13 cellular contexts compared by ENCODE assay signal in the genomic region with DNA sequence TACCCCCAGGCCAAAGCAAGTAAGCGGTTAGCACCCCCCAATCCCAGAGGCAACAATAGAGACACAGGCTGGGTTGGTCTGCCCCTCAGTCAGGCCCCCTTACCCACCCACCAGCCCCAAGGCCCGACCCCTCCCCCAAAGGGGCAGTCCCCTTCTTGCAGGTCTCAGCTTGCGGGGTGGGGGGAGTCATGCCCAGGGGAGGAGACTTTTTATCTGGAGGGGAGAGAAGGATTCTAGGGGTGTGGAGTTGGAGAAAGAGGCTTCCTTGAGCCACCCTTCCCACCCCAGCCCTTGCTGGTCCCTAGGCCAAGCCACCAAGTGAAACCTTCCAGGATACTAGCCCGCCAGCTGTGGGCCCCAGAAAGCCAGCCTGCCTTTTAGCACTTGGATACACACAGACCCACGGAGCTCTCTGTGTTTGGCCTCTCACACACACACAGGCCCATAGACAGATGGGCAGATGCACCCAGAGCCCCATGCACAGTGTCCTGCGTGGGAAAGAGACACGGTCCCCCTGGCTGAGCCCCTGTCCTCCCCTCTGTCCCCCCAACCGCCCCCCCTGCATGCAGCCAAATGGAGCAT. TPM values are rescaled to one million over a fixed set of nuclear protein-coding genes. Genes with fewer than 3 reads are reported as not detected.
A peak's percentile ranks its signal among the peaks of the same experiment; 100 is the strongest.
DNase-seq lines count a peak whose midpoint lies in the region; ATAC-seq, FAIRE-seq and TF ChIP-seq lines count a peak whose summit lies in the region.
"Had no signal": no experiment of that assay in that cellular context is flagged by ENCODE, and none has a peak within 500 bp of the region (broad histone marks: within the 10 kb centered on the region; RNA-seq: fewer than 3 reads in every experiment).

No MANE protein-coding gene starts in this region.

- H3K9me3 Mint-ChIP-seq in activated naive CD4-positive, alpha-beta T cell treated with anti-CD3 and anti-CD28 coated beads, Interleukin-2, amount 50 U/mL, for 24 hours, result no peaks in the 10 kb centered on the region
- H3K9me3 Mint-ChIP-seq in WTC11 (peaks cover 7% of the 10 kb centered on the region), immature natural killer cell (no peaks in the 10 kb centered on the region)
- H3K9me3 Mint-ChIP-seq in stimulated activated naive B cell treated with anti-CD40 and anti-IgM and Interleukin-4, amounts not matched to agents 10 μg/mL and 1 μg/mL and 100 μg/mL, for 72 hours, result peaks cover 0 to 3% of the 10 kb centered on the region in 2 donors

- no peak overlapping the region for H3K27ac Mint-ChIP-seq in activated naive CD4-positive, alpha-beta T cell treated with anti-CD3 and anti-CD28 coated beads, Interleukin-2, amount 50 U/mL, for 24 hours
- no peak overlapping the region for H3K27ac Mint-ChIP-seq in WTC11
- H3K27ac Mint-ChIP-seq in immature natural killer cell, result no peak overlapping the region
- H3K27ac Mint-ChIP-seq in stimulated activated naive B cell treated with anti-CD40 and anti-IgM and Interleukin-4, amounts not matched to agents 10 μg/mL and 1 μg/mL and 100 μg/mL, for 72 hours, result no peak overlapping the region

- ATAC-seq in WTC11 (peak; percentile 13), HG02610 (IDR thresholded peaks at IDR 0.05; ENCODE audit: unreplicated experiment) (no peak)
- ATAC-seq in stimulated activated naive B cell treated with anti-CD40 and anti-IgM and Interleukin-4, amounts not matched to agents 10 μg/mL and 1 μg/mL and 100 μg/mL, for 72 hours (replicated peaks), result no peak

- POLR2A ChIA-PET in WTC11 (lab: Charles Lee), result interaction anchor here (0.9 kb wide), 2 partner anchors 13 to 189 kb away, joined by 3 to 4 read pairs; no protein-coding TSS in a partner anchor

- CTCF ChIA-PET in WTC11 (lab: Charles Lee), result interaction anchor here (0.6 to 7.4 kb wide), 20 partner anchors 7 to 477 kb away, joined by 3 to 80 read pairs (median 6); a partner anchor contains a TSS

- no peak for DNase-seq in activated naive CD4-positive, alpha-beta T cell treated with Interleukin-2 at 50 U/mL for 16 hours
- DNase-seq in WTC11 (ENCODE audit: low spot score), result peak; percentile 54
- DNase-seq in immature natural killer cell, result no peak
- no peak for DNase-seq in stimulated activated naive B cell treated with anti-CD40 and anti-IgM and Interleukin-4, amounts not matched to agents 10 μg/mL and 1 μg/mL and 100 μg/mL, for 72 hours
- DNase-seq in G401 (ENCODE audit: low spot score), result no peak
- DNase-seq in GM12892 (ENCODE audit: insufficient read length), result no peak
- DNase-seq: esophagus squamous epithelium; stimulated activated CD4-positive, alpha-beta T cell treated with anti-CD3 and anti-CD28 coated beads, Interleukin-2, amount 100 ng/mL, for 48 hours had no signal

- TF ChIP-seq CTCF in WTC11 (IDR thresholded peaks at IDR 0.05), result peak; percentile 8; the same call in 1 of the 2 replicates

- H3K4me1 Mint-ChIP-seq in activated naive CD4-positive, alpha-beta T cell treated with anti-CD3 and anti-CD28 coated beads, Interleukin-2, amount 50 U/mL, for 24 hours, result peaks cover 9% of the 10 kb centered on the region
- H3K4me1 Mint-ChIP-seq in WTC11, result peaks cover 11% of the 10 kb centered on the region
- peaks cover 7 to 10% of the 10 kb centered on the region in 2 donors for H3K4me1 Mint-ChIP-seq in immature natural killer cell
- H3K4me1 Mint-ChIP-seq in stimulated activated naive B cell treated with anti-CD40 and anti-IgM and Interleukin-4, amounts not matched to agents 10 μg/mL and 1 μg/mL and 100 μg/mL, for 72 hours, result peaks cover 15 to 22% of the 10 kb centered on the region in 2 donors

- TF ChIP-seq POLR2A in GM12892 (IDR thresholded peaks at IDR 0.05; ENCODE audit: low read depth, low read length), result no peak

- peak overlapping the region; percentile 51 for H3K4me3 Mint-ChIP-seq in activated naive CD4-positive, alpha-beta T cell treated with anti-CD3 and anti-CD28 coated beads, Interleukin-2, amount 50 U/mL, for 24 hours
- H3K4me3 Mint-ChIP-seq in WTC11 (peak overlapping the region; percentile 79), immature natural killer cell (peak overlapping the region in 3 of 5 donors; percentile 58 to 74 (median 63))
- peak overlapping the region; percentile 59 to 73 for H3K4me3 Mint-ChIP-seq in stimulated activated naive B cell treated with anti-CD40 and anti-IgM and Interleukin-4, amounts not matched to agents 10 μg/mL and 1 μg/mL and 100 μg/mL, for 72 hours

- in situ Hi-C loops in G401 (cut with HindIII; ENCODE audit: low sequenced_read_pairs), result no loop called here

- no peak for FAIRE-seq in GM12892 (lab: Jason Lieb, UNC)
- FAIRE-seq: D721Med, H54 had no signal

- H3K36me3 Mint-ChIP-seq in activated naive CD4-positive, alpha-beta T cell treated with anti-CD3 and anti-CD28 coated beads, Interleukin-2, amount 50 U/mL, for 24 hours, result no peaks in the 10 kb centered on the region
- H3K36me3 Mint-ChIP-seq in WTC11 (no peaks in the 10 kb centered on the region), immature natural killer cell (no peaks in the 10 kb centered on the region)
- peaks cover 5 to 6% of the 10 kb centered on the region in 2 donors for H3K36me3 Mint-ChIP-seq in stimulated activated naive B cell treated with anti-CD40 and anti-IgM and Interleukin-4, amounts not matched to agents 10 μg/mL and 1 μg/mL and 100 μg/mL, for 72 hours

- H3K27me3 Mint-ChIP-seq in activated naive CD4-positive, alpha-beta T cell treated with anti-CD3 and anti-CD28 coated beads, Interleukin-2, amount 50 U/mL, for 24 hours, result peaks cover 43% of the 10 kb centered on the region
- H3K27me3 Mint-ChIP-seq in WTC11 (ENCODE audit: low read depth) (peaks cover 55% of the 10 kb centered on the region), immature natural killer cell (ENCODE audit: low read depth in 3 of 3) (peaks cover 12 to 29% (median 14%) of the 10 kb centered on the region in 3 donors)
- H3K27me3 Mint-ChIP-seq in stimulated activated naive B cell treated with anti-CD40 and anti-IgM and Interleukin-4, amounts not matched to agents 10 μg/mL and 1 μg/mL and 100 μg/mL, for 72 hours, result peaks cover 64 to 92% of the 10 kb centered on the region in 2 donors

TF ChIP-seq in WTC11, 78 proteins besides CTCF, POLR2A, EP300 and RAD21:
- TF ChIP-seq, protein P1, sequence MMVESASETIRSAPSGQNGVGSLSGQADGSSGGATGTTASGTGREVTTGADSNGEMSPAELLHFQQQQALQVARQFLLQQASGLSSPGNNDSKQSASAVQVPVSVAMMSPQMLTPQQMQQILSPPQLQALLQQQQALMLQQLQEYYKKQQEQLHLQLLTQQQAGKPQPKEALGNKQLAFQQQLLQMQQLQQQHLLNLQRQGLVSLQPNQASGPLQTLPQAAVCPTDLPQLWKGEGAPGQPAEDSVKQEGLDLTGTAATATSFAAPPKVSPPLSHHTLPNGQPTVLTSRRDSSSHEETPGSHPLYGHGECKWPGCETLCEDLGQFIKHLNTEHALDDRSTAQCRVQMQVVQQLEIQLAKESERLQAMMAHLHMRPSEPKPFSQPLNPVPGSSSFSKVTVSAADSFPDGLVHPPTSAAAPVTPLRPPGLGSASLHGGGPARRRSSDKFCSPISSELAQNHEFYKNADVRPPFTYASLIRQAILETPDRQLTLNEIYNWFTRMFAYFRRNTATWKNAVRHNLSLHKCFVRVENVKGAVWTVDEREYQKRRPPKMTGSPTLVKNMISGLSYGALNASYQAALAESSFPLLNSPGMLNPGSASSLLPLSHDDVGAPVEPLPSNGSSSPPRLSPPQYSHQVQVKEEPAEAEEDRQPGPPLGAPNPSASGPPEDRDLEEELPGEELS (CRISPR knock-in tag; IDR thresholded peaks at IDR 0.05), result no peak
- TF ChIP-seq, protein P2, sequence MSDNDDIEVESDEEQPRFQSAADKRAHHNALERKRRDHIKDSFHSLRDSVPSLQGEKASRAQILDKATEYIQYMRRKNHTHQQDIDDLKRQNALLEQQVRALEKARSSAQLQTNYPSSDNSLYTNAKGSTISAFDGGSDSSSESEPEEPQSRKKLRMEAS (CRISPR knock-in tag; IDR thresholded peaks at IDR 0.05), result peak; percentile 24; the same call in 1 of the 2 replicates

RNA-seq across cellular contexts. Expression of a gene that starts 7.1 kb away (rescaled TPM):
- total RNA-seq in WTC11 (2021), result 20.7 to 29.0 TPM (median 24.9 TPM) in 3 replicates
- not detected for polyA plus RNA-seq in immature natural killer cell
- 26.6 and 36.1 TPM in 2 replicates for total RNA-seq in G401 (2014; rRNA removed; shearing (Covaris generic))
- 0.66 TPM for polyA plus RNA-seq in GM12892 (2012; ENCODE audit: missing spikeins)

RNA-seq across cellular contexts. Expression of a gene that starts 7.8 kb away (rescaled TPM):
- 1.5 to 2.2 TPM (median 1.9 TPM) in 3 replicates for total RNA-seq in WTC11 (2021)
- polyA plus RNA-seq in immature natural killer cell, result not detected
- not detected in 2 replicates for total RNA-seq in G401 (2014; rRNA removed; shearing (Covaris generic))
- not detected for polyA plus RNA-seq in GM12892 (2012; ENCODE audit: missing spikeins)
- total RNA-seq: esophagus squamous epithelium, urinary bladder had no signal

RNA-seq across cellular contexts. Expression of a gene that starts 23.4 kb away (rescaled TPM):
- 1.2 to 1.6 TPM (median 1.4 TPM) in 3 replicates for total RNA-seq in WTC11 (2021)
- not detected for polyA plus RNA-seq in immature natural killer cell
- total RNA-seq in G401 (2014; rRNA removed; shearing (Covaris generic)), result 39.4 and 56.4 TPM in 2 replicates
- 1.1 TPM for polyA plus RNA-seq in GM12892 (2012; ENCODE audit: missing spikeins)

Comparison
In these comparisons a context has a peak if more than half of its experiments do, and no peak if none do; other contexts are left out.
1. RNA of a gene that starts 23.4 kb away (total RNA-seq): 39.4 to 56.4 TPM in G401; 1.2 to 1.6 TPM in WTC11; every median in the first group is over 10 times any median in the second.
2. Peak in every context shown above with its lines, with median percentiles within 50 percentile points of each other: H3K4me3 Mint-ChIP-seq.